Comparison of ENCODE assay signal across 1 cellular context in the genomic region with DNA sequence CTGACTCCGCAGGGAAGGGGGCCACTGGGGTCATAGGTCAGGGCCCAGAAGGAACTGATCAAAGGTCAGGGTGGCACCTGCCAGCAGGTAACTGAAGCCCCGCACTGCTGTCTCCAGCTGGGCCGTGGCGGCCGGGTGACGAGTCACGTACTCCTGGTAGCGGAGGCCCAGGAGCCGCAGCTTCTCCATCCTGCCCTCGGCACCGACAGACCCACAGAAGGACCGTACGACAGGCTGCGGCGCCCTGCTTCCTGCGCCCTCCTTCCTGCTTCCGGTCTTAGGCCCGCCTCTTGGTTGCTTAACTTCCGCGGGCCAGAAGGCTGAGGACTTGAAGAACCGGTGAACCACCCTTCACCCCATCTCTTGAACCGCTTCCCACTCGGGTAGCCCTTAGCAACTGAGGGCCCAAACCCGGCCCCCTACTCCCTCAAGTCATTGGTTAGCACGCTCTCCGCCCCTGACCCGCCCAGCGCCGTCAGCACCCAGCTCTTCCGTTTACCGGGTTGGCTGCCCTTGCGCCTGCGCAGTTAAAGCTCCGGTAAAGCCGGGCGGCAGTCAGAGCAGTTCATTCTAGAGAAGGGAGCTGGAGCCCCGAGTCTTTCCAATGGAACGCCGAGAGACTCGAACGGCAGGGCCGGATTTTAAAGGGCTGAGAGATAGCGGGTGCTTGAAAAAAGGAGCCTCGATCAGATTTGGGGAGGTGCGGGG.
A peak's percentile ranks its signal among the peaks of the same experiment; 100 is the strongest.
TF ChIP-seq lines count a peak whose summit lies in the region.

Gene PEX16 (minus strand): TSS at position 255 of the 708 bp plus-strand sequence. CDS start 66 bp downstream, at position 189.

TF ChIP-seq in K562, 482 proteins besides CTCF, POLR2A, EP300 and RAD21 (continued from another document and continues in another):
- no peak for TF ChIP-seq IRF1 (CRISPR knock-in tag; IDR thresholded peaks at IDR 0.05; ENCODE audit: borderline replicate concordance)
- TF ChIP-seq MCM5 (IDR thresholded peaks at IDR 0.05; ENCODE audit: low read depth), result no peak
- TF ChIP-seq PREB (CRISPR knock-in tag; IDR thresholded peaks at IDR 0.05), result no peak
- no peak for TF ChIP-seq ZFP36 (IDR thresholded peaks at IDR 0.05; ENCODE audit: low read depth, low read length, partially characterized antibody)
- TF ChIP-seq ZEB2 (IDR thresholded peaks at IDR 0.05), result no peak
- TF ChIP-seq FOSL1 (tag; conservative IDR thresholded peaks at IDR 0.05), result no peak
- no peak for TF ChIP-seq ZBTB1 (CRISPR knock-in tag; IDR thresholded peaks at IDR 0.05; ENCODE audit: borderline replicate concordance, low read depth)
- TF ChIP-seq, protein P1, sequence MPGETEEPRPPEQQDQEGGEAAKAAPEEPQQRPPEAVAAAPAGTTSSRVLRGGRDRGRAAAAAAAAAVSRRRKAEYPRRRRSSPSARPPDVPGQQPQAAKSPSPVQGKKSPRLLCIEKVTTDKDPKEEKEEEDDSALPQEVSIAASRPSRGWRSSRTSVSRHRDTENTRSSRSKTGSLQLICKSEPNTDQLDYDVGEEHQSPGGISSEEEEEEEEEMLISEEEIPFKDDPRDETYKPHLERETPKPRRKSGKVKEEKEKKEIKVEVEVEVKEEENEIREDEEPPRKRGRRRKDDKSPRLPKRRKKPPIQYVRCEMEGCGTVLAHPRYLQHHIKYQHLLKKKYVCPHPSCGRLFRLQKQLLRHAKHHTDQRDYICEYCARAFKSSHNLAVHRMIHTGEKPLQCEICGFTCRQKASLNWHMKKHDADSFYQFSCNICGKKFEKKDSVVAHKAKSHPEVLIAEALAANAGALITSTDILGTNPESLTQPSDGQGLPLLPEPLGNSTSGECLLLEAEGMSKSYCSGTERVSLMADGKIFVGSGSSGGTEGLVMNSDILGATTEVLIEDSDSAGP (CRISPR knock-in tag; IDR thresholded peaks at IDR 0.05), result no peak
- TF ChIP-seq SMC3 (conservative IDR thresholded peaks at IDR 0.05; ENCODE audit: insufficient read depth, low read depth, low read length), result 0 out of 2 replicates have a peak, but pooled peaks have one; percentile 8
- peak; percentile 100 for TF ChIP-seq ZBTB17 (CRISPR knock-in tag; IDR thresholded peaks at IDR 0.05)
- TF ChIP-seq MTF1 (CRISPR knock-in tag; IDR thresholded peaks at IDR 0.05; ENCODE audit: borderline replicate concordance), result no peak
- TF ChIP-seq ESRRB (CRISPR knock-in tag; IDR thresholded peaks at IDR 0.05; ENCODE audit: borderline replicate concordance), result no peak
- no peak for TF ChIP-seq ZNF79 (CRISPR knock-in tag; IDR thresholded peaks at IDR 0.05; ENCODE audit: low read depth)
- no peak for TF ChIP-seq RFX7 (CRISPR knock-in tag; IDR thresholded peaks at IDR 0.05)
- TF ChIP-seq HES1 (IDR thresholded peaks at IDR 0.05; ENCODE audit: low read depth), result no peak; the same call in 1 of the 2 replicates
- TF ChIP-seq, protein P2, sequence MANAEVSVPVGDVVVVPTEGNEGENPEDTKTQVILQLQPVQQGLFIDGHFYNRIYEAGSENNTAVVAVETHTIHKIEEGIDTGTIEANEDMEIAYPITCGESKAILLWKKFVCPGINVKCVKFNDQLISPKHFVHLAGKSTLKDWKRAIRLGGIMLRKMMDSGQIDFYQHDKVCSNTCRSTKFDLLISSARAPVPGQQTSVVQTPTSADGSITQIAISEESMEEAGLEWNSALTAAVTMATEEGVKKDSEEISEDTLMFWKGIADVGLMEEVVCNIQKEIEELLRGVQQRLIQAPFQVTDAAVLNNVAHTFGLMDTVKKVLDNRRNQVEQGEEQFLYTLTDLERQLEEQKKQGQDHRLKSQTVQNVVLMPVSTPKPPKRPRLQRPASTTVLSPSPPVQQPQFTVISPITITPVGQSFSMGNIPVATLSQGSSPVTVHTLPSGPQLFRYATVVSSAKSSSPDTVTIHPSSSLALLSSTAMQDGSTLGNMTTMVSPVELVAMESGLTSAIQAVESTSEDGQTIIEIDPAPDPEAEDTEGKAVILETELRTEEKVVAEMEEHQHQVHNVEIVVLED (CRISPR knock-in tag; IDR thresholded peaks at IDR 0.05), result 0 out of 2 replicates have a peak, but pooled peaks have one; percentile 23
- no peak for TF ChIP-seq POU5F1 (IDR thresholded peaks at IDR 0.05; ENCODE audit: borderline replicate concordance, low read depth, low read length, partially characterized antibody)
- no peak for TF ChIP-seq ZBTB34 (CRISPR knock-in tag; IDR thresholded peaks at IDR 0.05)
- TF ChIP-seq HDAC6 (IDR thresholded peaks at IDR 0.05; ENCODE audit: low read depth, low read length), result no peak
- TF ChIP-seq, protein P3, sequence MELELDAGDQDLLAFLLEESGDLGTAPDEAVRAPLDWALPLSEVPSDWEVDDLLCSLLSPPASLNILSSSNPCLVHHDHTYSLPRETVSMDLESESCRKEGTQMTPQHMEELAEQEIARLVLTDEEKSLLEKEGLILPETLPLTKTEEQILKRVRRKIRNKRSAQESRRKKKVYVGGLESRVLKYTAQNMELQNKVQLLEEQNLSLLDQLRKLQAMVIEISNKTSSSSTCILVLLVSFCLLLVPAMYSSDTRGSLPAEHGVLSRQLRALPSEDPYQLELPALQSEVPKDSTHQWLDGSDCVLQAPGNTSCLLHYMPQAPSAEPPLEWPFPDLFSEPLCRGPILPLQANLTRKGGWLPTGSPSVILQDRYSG (tag; conservative IDR thresholded peaks at IDR 0.05; ENCODE audit: low read depth), result no peak
- TF ChIP-seq, protein P4, sequence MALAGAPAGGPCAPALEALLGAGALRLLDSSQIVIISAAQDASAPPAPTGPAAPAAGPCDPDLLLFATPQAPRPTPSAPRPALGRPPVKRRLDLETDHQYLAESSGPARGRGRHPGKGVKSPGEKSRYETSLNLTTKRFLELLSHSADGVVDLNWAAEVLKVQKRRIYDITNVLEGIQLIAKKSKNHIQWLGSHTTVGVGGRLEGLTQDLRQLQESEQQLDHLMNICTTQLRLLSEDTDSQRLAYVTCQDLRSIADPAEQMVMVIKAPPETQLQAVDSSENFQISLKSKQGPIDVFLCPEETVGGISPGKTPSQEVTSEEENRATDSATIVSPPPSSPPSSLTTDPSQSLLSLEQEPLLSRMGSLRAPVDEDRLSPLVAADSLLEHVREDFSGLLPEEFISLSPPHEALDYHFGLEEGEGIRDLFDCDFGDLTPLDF (CRISPR knock-in tag; IDR thresholded peaks at IDR 0.05), result 0 out of 2 replicates have a peak, but pooled peaks have one; percentile 46
- TF ChIP-seq RUNX1 (IDR thresholded peaks at IDR 0.05; ENCODE audit: low read depth), result no peak
- TF ChIP-seq GATAD2B (IDR thresholded peaks at IDR 0.05; ENCODE audit: borderline replicate concordance), result no peak
- no peak for TF ChIP-seq FOXP4 (CRISPR knock-in tag; IDR thresholded peaks at IDR 0.05; ENCODE audit: borderline replicate concordance)
- TF ChIP-seq KLF13 (tag; IDR thresholded peaks at IDR 0.05; ENCODE audit: borderline replicate concordance, low read depth), result no peak
- TF ChIP-seq MAFG (tag; conservative IDR thresholded peaks at IDR 0.05), result no peak
- TF ChIP-seq ZKSCAN1 (IDR thresholded peaks at IDR 0.05; ENCODE audit: low read depth, low read length), result no peak
- no peak for TF ChIP-seq CC2D1A (IDR thresholded peaks at IDR 0.05)
- no peak for TF ChIP-seq SIX5 (IDR thresholded peaks at IDR 0.05; ENCODE audit: borderline replicate concordance in 1 of 2, insufficient read depth in 1 of 2, low read depth in 1 of 2, low read length in 2 of 2)
- no peak for TF ChIP-seq PRPF4 (IDR thresholded peaks at IDR 0.05; ENCODE audit: insufficient read depth, low read depth, low read length, poor library complexity, severe bottlenecking)
- no peak for TF ChIP-seq FIP1L1 (IDR thresholded peaks at IDR 0.05; ENCODE audit: low read depth, low read length, poor library complexity, severe bottlenecking)
- no peak for TF ChIP-seq DNMT1 (IDR thresholded peaks at IDR 0.05)
- TF ChIP-seq ZNF589 (CRISPR knock-in tag; IDR thresholded peaks at IDR 0.05; ENCODE audit: low read depth), result peak; percentile 92
- TF ChIP-seq YY1 (IDR thresholded peaks at IDR 0.05; ENCODE audit: borderline replicate concordance in 1 of 3, control insufficient read depth in 1 of 3, extremely low read depth in 1 of 3, insufficient read depth in 3 of 3, insufficient read length in 1 of 3, insufficient replicate concordance in 2 of 3, low read depth in 1 of 3, low read length in 2 of 3), result peak in 2 of 3 experiments; percentile 36 to 59
- TF ChIP-seq BCOR (IDR thresholded peaks at IDR 0.05), result no peak
- TF ChIP-seq POLR2B (IDR thresholded peaks at IDR 0.05; ENCODE audit: low read depth, partially characterized antibody), result peak; percentile 86
- no peak for TF ChIP-seq TSC22D4 (tag; IDR thresholded peaks at IDR 0.05)
- TF ChIP-seq MXI1 (IDR thresholded peaks at IDR 0.05; ENCODE audit: low read depth, low read length), result no peak; the same call in 1 of the 2 replicates
- no peak for TF ChIP-seq NR3C1 (CRISPR knock-in tag; IDR thresholded peaks at IDR 0.05)
- TF ChIP-seq SAFB (IDR thresholded peaks at IDR 0.05; ENCODE audit: borderline replicate concordance, low read depth, low read length), result no peak
- TF ChIP-seq ZNF511 (CRISPR knock-in tag; IDR thresholded peaks at IDR 0.05), result no peak; the same call in 1 of the 2 replicates
- no peak for TF ChIP-seq CBX2 (IDR thresholded peaks at IDR 0.05; ENCODE audit: insufficient read depth, low read length, poor library complexity, severe bottlenecking)
- peak; percentile 91 to 92 for TF ChIP-seq SIN3A (IDR thresholded peaks at IDR 0.05; ENCODE audit: borderline replicate concordance in 2 of 2, control insufficient read depth in 1 of 2, low read depth in 2 of 2, low read length in 2 of 2)
- no peak for TF ChIP-seq POLR2H (tag; IDR thresholded peaks at IDR 0.05; ENCODE audit: low read depth)
- TF ChIP-seq FOXA3 (CRISPR knock-in tag; conservative IDR thresholded peaks at IDR 0.05 in 1 of 2, IDR thresholded peaks at IDR 0.05 in 1 of 2), result no peak
- no peak for TF ChIP-seq PHB (CRISPR knock-in tag; IDR thresholded peaks at IDR 0.05)
- no peak for TF ChIP-seq GTF2E2 (tag; IDR thresholded peaks at IDR 0.05)
- TF ChIP-seq E4F1 (CRISPR knock-in tag; IDR thresholded peaks at IDR 0.05; ENCODE audit: borderline replicate concordance), result no peak
